ENCODE assay signal across 13 cellular contexts in genomic region chr16:57004387-57005250, GRCh38. TPM values are rescaled to one million over a fixed set of nuclear protein-coding genes. Genes with fewer than 3 reads are reported as not detected.
DNase-seq lines count a peak whose midpoint lies in the region; ATAC-seq and TF ChIP-seq lines count a peak whose summit lies in the region.
"Had no signal": no experiment of that assay in that cellular context is flagged by ENCODE, and none has a peak within 500 bp of the region (broad histone marks: within the 10 kb centered on the region; RNA-seq: fewer than 3 reads in every experiment).

No MANE protein-coding gene starts in this region.

- H3K27ac ChIP-seq in heart right ventricle (peak overlapping the region in 1 of 10 donors; percentile 18), RWPE2 (ENCODE audit: poor library complexity, severe bottlenecking) (no peak overlapping the region)

- H3K4me3 ChIP-seq in heart right ventricle (no peak overlapping the region), RWPE2 (ENCODE audit: severe bottlenecking) (no peak overlapping the region), epithelial cell of esophagus (ENCODE audit: low read length) (no peak overlapping the region)
- H3K4me3 ChIP-seq: left lung had no signal

- H3K4me1 ChIP-seq in heart right ventricle (peaks cover 6 to 38% (median 17%) of the 10 kb centered on the region in 9 donors), RWPE2 (ENCODE audit: insufficient read depth, poor library complexity, severe bottlenecking) (peaks cover 12% of the 10 kb centered on the region)

- 82 to 84% methylated on average over 15 of the region's 15 CpGs for WGBS in heart right ventricle, 2 donors

- ATAC-seq in heart right ventricle, result no peak
- peak; percentile 31; the same call in 2 of the 3 replicates for ATAC-seq in RWPE2 (ENCODE audit: low read depth)
- ATAC-seq in HG03520 (IDR thresholded peaks at IDR 0.05; ENCODE audit: unreplicated experiment), result no peak
- ATAC-seq: left lung had no signal

- H3K9me3 ChIP-seq in heart right ventricle (no peaks in the 10 kb centered on the region), RWPE2 (ENCODE audit: severe bottlenecking) (no peaks in the 10 kb centered on the region)
- H3K9me3 ChIP-seq: left lung, SK-N-SH had no signal

- H3K36me3 ChIP-seq in heart right ventricle (peaks cover 0 to 53% (median 0%) of the 10 kb centered on the region in 9 donors), RWPE2 (ENCODE audit: low read depth) (no peaks in the 10 kb centered on the region)

- TF ChIP-seq CTCF in heart right ventricle (IDR thresholded peaks at IDR 0.05) (no peak), RWPE2 (IDR thresholded peaks at IDR 0.05; ENCODE audit: poor library complexity, severe bottlenecking) (no peak), epithelial cell of esophagus (IDR thresholded peaks at IDR 0.05; ENCODE audit: insufficient read depth, low read depth, low read length, missing control alignments) (no peak)

- intact Hi-C loops in cardiac septum (cut with DNase I) (no loop called here), heart right ventricle (cut with DNase I) (no loop called here)

- DNase-seq in cardiac septum (ENCODE audit: low spot score) (peak; percentile 64), heart right ventricle (no peak), RWPE2 (ENCODE audit: low spot score) (no peak), epithelial cell of esophagus (ENCODE audit: low read depth) (peak; percentile 57), dedifferentiated amniotic fluid mesenchymal stem cell (ENCODE audit: extremely low spot score) (no peak), HK-2 (ENCODE audit: unreplicated experiment) (no peak), germinal center (ENCODE audit: low spot score) (no peak)
- DNase-seq: activated CD4-positive, alpha-beta T cell treated with anti-CD3 and anti-CD28 coated beads, Interleukin-2, amount 50 U/mL, for 4 hours; glutamatergic neuron; left lung; NCI-H2171; SK-N-SH had no signal

- H3K27me3 ChIP-seq in heart right ventricle, result no peaks in the 10 kb centered on the region
- no peaks in the 10 kb centered on the region for H3K27me3 ChIP-seq in RWPE2 (ENCODE audit: insufficient read depth, poor library complexity, severe bottlenecking)
- H3K27me3 ChIP-seq: left lung had no signal

RNA-seq across cellular contexts. Expression of gene NLRC5, which starts 15.3 kb away (rescaled TPM):
- total RNA-seq in cardiac septum (12.7 TPM), heart right ventricle (10 to 100 TPM in 8 of 10 donors, 1 to 10 TPM in 2; 7.5 to 49.6 (median 13.5) TPM)
- polyA plus RNA-seq in heart right ventricle, result 10 to 100 TPM in 1 of 2 donors, 1 to 10 TPM in 1; 6.2 to 26.0 TPM

RNA-seq across cellular contexts. Expression of gene CETP, which starts 42.9 kb away (rescaled TPM):
- total RNA-seq in cardiac septum (not detected), heart right ventricle (1 to 10 TPM in 1 of 10 donors, under 1 TPM in 6, not detected in 3; 0.17 to 2.1 (median 0.31) TPM)
- under 1 TPM; 0.15 to 0.32 TPM for polyA plus RNA-seq in heart right ventricle
- polyA plus RNA-seq: SK-N-SH had no signal

Comparison
In these comparisons a context has a peak if more than half of its experiments do, and no peak if none do; other contexts are left out.
1. DNase-seq: peak in cardiac septum (single experiment) and epithelial cell of esophagus (single experiment); none in heart right ventricle (0 of 2), RWPE2 (single experiment), dedifferentiated amniotic fluid mesenchymal stem cell (single experiment), HK-2 (single experiment) and germinal center (single experiment).